In the genomic region with DNA sequence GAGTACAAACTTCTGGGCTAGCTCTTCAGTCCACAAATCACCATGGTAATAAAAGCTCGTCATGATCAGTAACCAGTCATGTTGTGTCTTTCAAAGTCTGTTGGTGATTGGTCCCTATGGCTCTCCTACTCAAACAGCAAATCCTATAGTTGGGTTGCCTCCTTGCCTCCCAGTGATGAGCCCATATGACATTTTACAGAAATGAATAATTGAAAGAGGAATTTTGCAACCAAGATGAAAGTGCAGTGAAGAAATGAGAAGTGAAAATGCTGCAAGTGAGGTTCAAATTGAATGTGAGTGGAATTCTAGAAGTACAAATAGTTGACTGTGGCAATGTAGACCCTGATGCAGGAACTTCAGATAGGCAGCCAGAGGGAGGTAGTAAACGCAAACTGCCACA, we compare ENCODE assay signal across 19 cellular contexts. TPM values are rescaled to one million over a fixed set of nuclear protein-coding genes. Genes with fewer than 3 reads are reported as not detected.
DNase-seq lines count a peak whose midpoint lies in the region; ATAC-seq and TF ChIP-seq lines count a peak whose summit lies in the region.
"Had no signal": no experiment of that assay in that cellular context is flagged by ENCODE, and none has a peak within 500 bp of the region (broad histone marks: within the 10 kb centered on the region; RNA-seq: fewer than 3 reads in every experiment).

No MANE protein-coding gene starts in this region.

- intact Hi-C loops in CD14-positive monocyte (cut with micrococcal nuclease), result no loop called here

- TF ChIP-seq CTCF in CD14-positive monocyte (IDR thresholded peaks at IDR 0.05), result no peak
- TF ChIP-seq CTCF in NB4 (IDR thresholded peaks at IDR 0.05; ENCODE audit: low read depth, low read length), result no peak
- TF ChIP-seq CTCF in neutrophil (IDR thresholded peaks at IDR 0.05), result no peak
- TF ChIP-seq CTCF in right atrium auricular region (IDR thresholded peaks at IDR 0.05), result no peak

- H3K36me3 ChIP-seq in neutrophil (peaks cover 94% of the 10 kb centered on the region), right atrium auricular region (no peaks in the 10 kb centered on the region)

- ATAC-seq in HG02610 (IDR thresholded peaks at IDR 0.05; ENCODE audit: unreplicated experiment), result no peak

- no peaks in the 10 kb centered on the region for H3K27me3 ChIP-seq in neutrophil
- no peaks in the 10 kb centered on the region for H3K27me3 ChIP-seq in right atrium auricular region

- H3K4me1 ChIP-seq in neutrophil (ENCODE audit: control insufficient read depth in 1 of 2, insufficient read depth in 1 of 2, low read depth in 1 of 2, low read length in 1 of 2) (peaks cover 29 to 40% of the 10 kb centered on the region in 2 experiments), right atrium auricular region (no peaks in the 10 kb centered on the region)

- H3K4me3 ChIP-seq in NB4 (ENCODE audit: low read depth, low read length), result no peak overlapping the region
- no peak overlapping the region for H3K4me3 ChIP-seq in neutrophil (ENCODE audit: low read depth in 1 of 2, low read length in 1 of 2)
- H3K4me3 ChIP-seq in right atrium auricular region, result no peak overlapping the region

- H3K36me3 Mint-ChIP-seq in CD14-positive monocyte, result peaks cover 70 to 87% of the 10 kb centered on the region in 2 donors

- DNase-seq in CD14-positive monocyte (ENCODE audit: low spot score) (no peak), NB4 (ENCODE audit: low read depth) (peak; percentile 47), SIG-M5 treated with dmso at 0.1 percent for 504 hours (lab: John Stamatoyannopoulos, UW; ENCODE audit: unreplicated experiment) (peak; percentile 93), GM19240 (ENCODE audit: insufficient read length, low spot score) (no peak), right atrium auricular region (ENCODE audit: low spot score) (no peak), NCI-H128 (lab: John Stamatoyannopoulos, UW; ENCODE audit: unreplicated experiment) (no peak)
- DNase-seq: Calu3; CD4-positive, alpha-beta T cell; DMS79; IMR-90; Kasumi-1; NCI-H146; NCI-H2081 treated with DMSO at 0.1 percent for 48 hours had no signal

- H3K27me3 Mint-ChIP-seq in CD14-positive monocyte (ENCODE audit: low read depth in 3 of 3), result peaks cover 0 to 1% (median 0%) of the 10 kb centered on the region in 3 donors
- H3K27me3 Mint-ChIP-seq: CD4-positive, alpha-beta T cell had no signal

- peak overlapping the region; percentile 85 to 94 (median 92) for H3K27ac Mint-ChIP-seq in CD14-positive monocyte
- H3K27ac Mint-ChIP-seq: CD4-positive, alpha-beta T cell had no signal

- peaks cover 4 to 29% (median 17%) of the 10 kb centered on the region in 7 donors for H3K9me3 Mint-ChIP-seq in CD14-positive monocyte
- H3K9me3 Mint-ChIP-seq: CD4-positive, alpha-beta T cell had no signal

- no peak for TF ChIP-seq POLR2A in NB4 (IDR thresholded peaks at IDR 0.05; ENCODE audit: extremely low read depth, insufficient read length)

- peak overlapping the region in 1 of 2 donors; percentile 27 for H3K4me3 Mint-ChIP-seq in CD14-positive monocyte
- H3K4me3 Mint-ChIP-seq: CD4-positive, alpha-beta T cell had no signal

- H3K9me3 ChIP-seq in neutrophil (no peaks in the 10 kb centered on the region), right atrium auricular region (no peaks in the 10 kb centered on the region)

- peaks cover 57% of the 10 kb centered on the region for H3K4me1 Mint-ChIP-seq in CD14-positive monocyte

- H3K27ac ChIP-seq in neutrophil (peak overlapping the region; percentile 97), right atrium auricular region (no peak overlapping the region)
- H3K27ac ChIP-seq: RWPE1 had no signal

RNA-seq across cellular contexts. Expression of a gene that starts 5.1 kb away (rescaled TPM):
- 10 to 100 TPM; 12.0 to 13.0 TPM for polyA plus RNA-seq in CD14-positive monocyte
- not detected for total RNA-seq in right atrium auricular region
- total RNA-seq: Calu3, G401, H1, IMR-90, SK-MEL-5 had no signal
- polyA plus RNA-seq: H1, IMR-90 had no signal

RNA-seq across cellular contexts. Expression of a gene that starts 57.2 kb away (rescaled TPM):
- 100 to 1,000 TPM; 137 to 437 TPM for polyA plus RNA-seq in CD14-positive monocyte
- total RNA-seq in right atrium auricular region, result 1 to 10 TPM; 3.7 to 5.7 TPM

Comparison
In these comparisons a context has a peak if more than half of its experiments do, and no peak if none do; other contexts are left out.
1. DNase-seq: peak in NB4 (single experiment) and SIG-M5 treated with dmso at 0.1 percent for 504 hours (single experiment); none in CD14-positive monocyte (single experiment), GM19240 (single experiment), right atrium auricular region (single experiment) and NCI-H128 (single experiment).